ENCODE assay signal across 9 cellular contexts in the genomic region with DNA sequence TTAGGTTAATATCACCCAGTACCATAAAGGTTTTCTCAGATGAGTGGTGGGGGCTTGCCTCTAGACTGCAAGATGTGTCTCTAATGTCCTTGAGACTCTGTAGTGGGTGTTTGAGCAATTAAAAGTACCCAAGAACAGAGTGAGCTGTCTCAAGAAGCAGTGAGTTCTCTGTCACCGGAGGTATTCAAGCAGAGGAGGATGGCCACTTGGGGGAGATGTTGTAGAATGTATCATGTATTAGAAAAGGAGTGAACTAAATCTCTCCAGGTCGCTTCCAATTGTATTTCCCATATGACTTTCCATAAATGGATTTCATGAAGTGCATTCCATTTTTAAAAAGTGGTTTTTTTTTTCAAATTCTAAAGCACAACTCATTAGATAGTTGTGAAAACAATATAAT. TPM values are rescaled to one million over a fixed set of nuclear protein-coding genes. Genes with fewer than 3 reads are reported as not detected.
DNase-seq lines count a peak whose midpoint lies in the region; ATAC-seq and TF ChIP-seq lines count a peak whose summit lies in the region.
"Had no signal": no experiment of that assay in that cellular context is flagged by ENCODE, and none has a peak within 500 bp of the region (broad histone marks: within the 10 kb centered on the region; RNA-seq: fewer than 3 reads in every experiment).

No MANE protein-coding gene starts in this region.

- H3K4me1 ChIP-seq in heart left ventricle (no peaks in the 10 kb centered on the region), PC-3 (ENCODE audit: insufficient read depth, low read length) (no peaks in the 10 kb centered on the region), foreskin keratinocyte (no peaks in the 10 kb centered on the region), upper lobe of right lung (no peaks in the 10 kb centered on the region)

- no peaks in the 10 kb centered on the region for H3K4me1 Mint-ChIP-seq in activated T-helper 2 cell treated with anti-CD3 and anti-CD28 coated beads, Interferon-gamma antibody, Interleukin-2, Interleukin-4, amounts not matched to agents 10 μg/mL and 5 μg/mL and 100 μg/mL, durations not matched to agents 14 hours and 24 hours and 36 hours (ENCODE audit: low read depth)

- no peak for DNase-seq in heart left ventricle
- DNase-seq in Right ventricle myocardium superior: no peak
- peak; percentile 54 for DNase-seq in PC-3
- DNase-seq in foreskin keratinocyte: no peak
- DNase-seq in upper lobe of right lung: no peak
- no peak for DNase-seq in NCI-H187 (lab: John Stamatoyannopoulos, UW)
- no peak for DNase-seq in activated T-helper 2 cell treated with anti-CD3 and anti-CD28 coated beads, Interferon-gamma antibody, Interleukin-2, Interleukin-4, amounts not matched to agents 10 μg/mL and 5 μg/mL and 100 μg/mL, durations not matched to agents 14 hours and 24 hours and 36 hours (ENCODE audit: low spot score)
- no peak for DNase-seq in NK-92 (lab: John Stamatoyannopoulos, UW; ENCODE audit: unreplicated experiment)
- DNase-seq: midbrain had no signal

- no peaks in the 10 kb centered on the region for H3K36me3 Mint-ChIP-seq in activated T-helper 2 cell treated with anti-CD3 and anti-CD28 coated beads, Interferon-gamma antibody, Interleukin-2, Interleukin-4, amounts not matched to agents 10 μg/mL and 5 μg/mL and 100 μg/mL, durations not matched to agents 14 hours and 24 hours and 36 hours (ENCODE audit: low read depth)

- TF ChIP-seq POLR2A in heart left ventricle (IDR thresholded peaks at IDR 0.05): no peak

- no peaks in the 10 kb centered on the region for H3K9me2 ChIP-seq in PC-3 (replicated peaks; ENCODE audit: low read length)

- H3K36me3 ChIP-seq in heart left ventricle (no peaks in the 10 kb centered on the region), PC-3 (ENCODE audit: low read depth, low read length) (no peaks in the 10 kb centered on the region), upper lobe of right lung (no peaks in the 10 kb centered on the region)

- no peak for ATAC-seq in heart left ventricle
- no peak for ATAC-seq in Right ventricle myocardium superior (ENCODE audit: poor library complexity)
- peak; percentile 74 for ATAC-seq in PC-3
- ATAC-seq in foreskin keratinocyte: no peak
- peak; percentile 56 for ATAC-seq in upper lobe of right lung

- POLR2A ChIA-PET in PC-3 (lab: Charles Lee; ENCODE audit: unreplicated experiment): no interaction called here

- no peaks in the 10 kb centered on the region for H3F3A ChIP-seq in PC-3 (ENCODE audit: low read length, unreplicated experiment)

- H3K4me3 Mint-ChIP-seq in activated T-helper 2 cell treated with anti-CD3 and anti-CD28 coated beads, Interferon-gamma antibody, Interleukin-2, Interleukin-4, amounts not matched to agents 10 μg/mL and 5 μg/mL and 100 μg/mL, durations not matched to agents 14 hours and 24 hours and 36 hours (ENCODE audit: low read depth): no peak overlapping the region

- H3K27ac Mint-ChIP-seq in activated T-helper 2 cell treated with anti-CD3 and anti-CD28 coated beads, Interferon-gamma antibody, Interleukin-2, Interleukin-4, amounts not matched to agents 10 μg/mL and 5 μg/mL and 100 μg/mL, durations not matched to agents 14 hours and 24 hours and 36 hours: no peak overlapping the region

- no peaks in the 10 kb centered on the region for H3K79me2 ChIP-seq in PC-3 (ENCODE audit: low read length)

- no peak overlapping the region for H3K9ac ChIP-seq in PC-3 (ENCODE audit: low read length)

- H3K9me3 Mint-ChIP-seq in activated T-helper 2 cell treated with anti-CD3 and anti-CD28 coated beads, Interferon-gamma antibody, Interleukin-2, Interleukin-4, amounts not matched to agents 10 μg/mL and 5 μg/mL and 100 μg/mL, durations not matched to agents 14 hours and 24 hours and 36 hours: no peaks in the 10 kb centered on the region

- H3K9me3 ChIP-seq in heart left ventricle: no peaks in the 10 kb centered on the region
- no peaks in the 10 kb centered on the region for H3K9me3 ChIP-seq in PC-3 (ENCODE audit: low read length)
- H3K9me3 ChIP-seq in upper lobe of right lung: no peaks in the 10 kb centered on the region

- BruUV-seq in PC-3 (replicated peaks; lab: Mats Ljungman, UMichigan): no TSS peak

- no peak overlapping the region for H2AFZ ChIP-seq in PC-3 (ENCODE audit: low read length)

- peak in 7 of 12 donors; percentile 10 to 39 (median 22) for TF ChIP-seq CTCF in heart left ventricle (IDR thresholded peaks at IDR 0.05)
- peak; percentile 67 for TF ChIP-seq CTCF in PC-3 (conservative IDR thresholded peaks at IDR 0.05; ENCODE audit: low read depth, low read length)
- peak; percentile 54 for TF ChIP-seq CTCF in foreskin keratinocyte (conservative IDR thresholded peaks at IDR 0.05)
- peak; percentile 28 for TF ChIP-seq CTCF in upper lobe of right lung (IDR thresholded peaks at IDR 0.05)

- no peaks in the 10 kb centered on the region for H4K20me1 ChIP-seq in PC-3 (ENCODE audit: low read length)

- H3K27me3 Mint-ChIP-seq in activated T-helper 2 cell treated with anti-CD3 and anti-CD28 coated beads, Interferon-gamma antibody, Interleukin-2, Interleukin-4, amounts not matched to agents 10 μg/mL and 5 μg/mL and 100 μg/mL, durations not matched to agents 14 hours and 24 hours and 36 hours (ENCODE audit: low read depth): peaks cover 2% of the 10 kb centered on the region

- H3K4me2 ChIP-seq in PC-3 (ENCODE audit: low read length): no peak overlapping the region

- no peak overlapping the region for H3K4me3 ChIP-seq in heart left ventricle
- H3K4me3 ChIP-seq in PC-3 (ENCODE audit: low read length): no peak overlapping the region
- H3K4me3 ChIP-seq in upper lobe of right lung: no peak overlapping the region

- CTCF ChIA-PET in PC-3 (lab: Charles Lee): interaction anchor here (0.7 kb wide), 1 partner anchor 690 kb away, joined by 3 read pairs; no protein-coding TSS in a partner anchor

- intact Hi-C loops in heart left ventricle (cut with DNase I) (loop anchor here in 1 of 10 donors (5.0 kb wide), 1 partner anchor 160 kb away; no protein-coding TSS in a partner anchor), Right ventricle myocardium superior (cut with DNase I) (no loop called here), PC-3 (cut with micrococcal nuclease) (loop anchor here (1.0 to 2.0 kb wide), 3 partner anchors 158 to 349 kb away; no protein-coding TSS in a partner anchor), upper lobe of right lung (cut with DNase I) (no loop called here)
- intact Hi-C loops in activated T-helper 2 cell treated with anti-CD3 and anti-CD28 coated beads, Interferon-gamma antibody, Interleukin-2, Interleukin-4, amounts not matched to agents 10 μg/mL and 5 μg/mL and 100 μg/mL, durations not matched to agents 14 hours and 24 hours and 36 hours (cut with micrococcal nuclease): no loop called here

- 66 to 85% (median 73%) methylated on average over 2 of the region's 2 CpGs for WGBS in heart left ventricle, 4 donors

- H3K27me3 ChIP-seq in heart left ventricle (no peaks in the 10 kb centered on the region), PC-3 (ENCODE audit: low read length) (peaks cover 17% of the 10 kb centered on the region), foreskin keratinocyte (no peaks in the 10 kb centered on the region), upper lobe of right lung (no peaks in the 10 kb centered on the region)

- no peak overlapping the region for H3K27ac ChIP-seq in heart left ventricle
- H3K27ac ChIP-seq in PC-3 (ENCODE audit: low read length): no peak overlapping the region
- H3K27ac ChIP-seq in foreskin keratinocyte: no peak overlapping the region
- no peak overlapping the region for H3K27ac ChIP-seq in upper lobe of right lung

RNA-seq across cellular contexts. Expression of a gene that starts 35.0 kb away (rescaled TPM):
- total RNA-seq in heart left ventricle: under 1 TPM in 1 of 9 donors, not detected in 8; 0.15 TPM
- polyA plus RNA-seq in heart left ventricle: not detected
- total RNA-seq in Right ventricle myocardium superior: not detected
- total RNA-seq in PC-3 (2014; rRNA removed): not detected in 2 replicates
- not detected in 2 replicates for total RNA-seq in foreskin keratinocyte
- not detected in 2 replicates for polyA plus RNA-seq in foreskin keratinocyte
- total RNA-seq in upper lobe of right lung: 0.14 TPM
- total RNA-seq in activated T-helper 2 cell treated with anti-CD3 and anti-CD28 coated beads, Interferon-gamma antibody, Interleukin-2, Interleukin-4, amounts not matched to agents 10 μg/mL and 5 μg/mL and 100 μg/mL, durations not matched to agents 14 hours and 24 hours and 36 hours: not detected in 2 replicates

Comparison
In these comparisons a context has a peak if more than half of its experiments do, and no peak if none do; other contexts are left out.
1. ATAC-seq: peak in PC-3 (single experiment) and upper lobe of right lung (single experiment); none in heart left ventricle (0 of 4), Right ventricle myocardium superior (single experiment) and foreskin keratinocyte (single experiment).
2. Peak in every context shown above with its lines, with median percentiles within 50 percentile points of each other: CTCF ChIP-seq.